Comparison of ENCODE assay signal across 8 cellular contexts in the genomic region with DNA sequence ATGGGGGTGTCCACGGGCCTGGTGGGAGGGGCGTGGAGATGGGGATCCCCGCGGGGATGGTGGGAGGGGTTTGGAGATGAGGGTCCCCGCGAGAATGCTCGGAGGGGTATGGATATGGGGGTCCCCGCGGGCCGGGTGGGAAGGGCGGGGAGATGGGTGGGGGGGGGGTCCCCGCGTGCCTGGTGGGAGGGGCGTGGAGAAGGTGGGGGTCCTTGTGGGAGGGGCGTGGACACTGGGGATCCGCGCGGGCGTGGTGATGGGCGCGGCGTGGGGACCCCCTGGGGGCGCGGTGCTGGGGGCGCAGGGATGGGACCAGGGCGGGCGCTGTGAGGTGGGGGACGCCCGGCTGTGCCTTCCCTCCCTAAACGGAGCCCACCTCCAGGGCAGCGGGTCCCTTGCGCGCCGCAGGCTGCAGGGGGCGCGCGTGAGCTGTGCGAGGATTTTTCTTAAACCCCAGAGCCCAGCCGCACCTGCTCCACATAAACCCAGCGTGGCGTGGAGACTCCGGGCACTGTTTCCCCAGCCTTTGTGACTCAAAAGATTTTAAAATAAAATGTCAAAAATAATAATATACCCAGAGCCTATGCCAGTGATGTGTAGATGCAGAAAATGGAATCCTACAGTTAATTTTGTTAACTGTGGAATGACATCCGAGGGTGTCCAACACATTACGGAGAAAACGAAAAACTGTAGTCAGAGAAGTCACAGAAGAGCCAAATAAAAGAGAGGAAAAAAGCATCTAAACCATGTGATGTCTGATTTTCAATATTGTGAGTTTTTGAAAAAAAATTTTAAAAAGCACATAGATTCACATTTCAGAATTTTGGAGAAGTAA. TPM values are rescaled to one million over a fixed set of nuclear protein-coding genes. Genes with fewer than 3 reads are reported as not detected.
DNase-seq lines count a peak whose midpoint lies in the region; ATAC-seq lines count a peak whose summit lies in the region.

No MANE protein-coding gene starts in this region.

- intact Hi-C loops in Right ventricle myocardium superior (cut with DNase I): no loop called here

- no peaks in the 10 kb centered on the region for H3K27me3 ChIP-seq in H7 (ENCODE audit: control insufficient read depth, insufficient read depth, low read length)

- peak; percentile 75 for DNase-seq in Daoy (ENCODE audit: low read depth)
- peak; percentile 96 for DNase-seq in H7
- peak; percentile 84 for DNase-seq in NCI-H460 (ENCODE audit: extremely low read depth, low read depth)
- DNase-seq in activated effector memory CD4-positive, alpha-beta T cell treated with anti-CD3 and anti-CD28 coated beads, Interleukin-2, amount 50 U/mL, for 16 hours: peak; percentile 96
- peak; percentile 90 for DNase-seq in Right ventricle myocardium superior
- DNase-seq in renal cortical epithelial cell (ENCODE audit: low read depth): peak; percentile 48
- DNase-seq in Kasumi-1 (lab: John Stamatoyannopoulos, UW): no peak
- no peak for DNase-seq in NCI-H1048 (lab: John Stamatoyannopoulos, UW)

- peak overlapping the region; percentile 16; the same call in 1 of the 2 replicates for H3K4me3 ChIP-seq in H7 (ENCODE audit: insufficient read depth, low read depth, low read length)

- ATAC-seq in Right ventricle myocardium superior (ENCODE audit: poor library complexity): peak; percentile 51

- no peaks in the 10 kb centered on the region for H3K36me3 ChIP-seq in H7 (replicated peaks; ENCODE audit: control insufficient read depth, insufficient read depth, low read length)

RNA-seq across cellular contexts. Expression of gene ASMTL, which starts 1.5 kb away (rescaled TPM):
- total RNA-seq in Daoy (2014; rRNA removed; shearing (Covaris generic)): 0.74 and 2.3 TPM in 2 replicates
- 36.5 and 37.0 TPM in 2 replicates for total RNA-seq in H7 (2014; rRNA removed; shearing (Covaris generic))
- total RNA-seq in NCI-H460 (2014; rRNA removed; shearing (Covaris generic)): 14.7 and 16.7 TPM in 2 replicates
- 22.0 and 22.8 TPM in 2 replicates for polyA plus RNA-seq in NCI-H460 (2014; cell fraction: nucleus; rRNA removed)
- total RNA-seq in Right ventricle myocardium superior: 31.8 TPM
- total RNA-seq in renal cortical epithelial cell: 5.6 and 7.1 TPM in 2 replicates

Comparison
In these comparisons a context has a peak if more than half of its experiments do, and no peak if none do; other contexts are left out.
1. DNase-seq: peak in Daoy (single experiment), H7 (single experiment), NCI-H460 (single experiment), activated effector memory CD4-positive, alpha-beta T cell treated with anti-CD3 and anti-CD28 coated beads, Interleukin-2, amount 50 U/mL, for 16 hours (single experiment), Right ventricle myocardium superior (single experiment) and renal cortical epithelial cell (single experiment); none in Kasumi-1 (0 of 2) and NCI-H1048 (single experiment).